Comparison of ENCODE assay signal across 8 cellular contexts in genomic region chr10:61732635-61733278, GRCh38.
DNase-seq lines count a peak whose midpoint lies in the region; ATAC-seq, FAIRE-seq and TF ChIP-seq lines count a peak whose summit lies in the region.
"Had no signal": no experiment of that assay in that cellular context is flagged by ENCODE, and none has a peak within 500 bp of the region (broad histone marks: within the 10 kb centered on the region; RNA-seq: fewer than 3 reads in every experiment).

No MANE protein-coding gene starts in this region.

- H3K4me2 ChIP-seq in smooth muscle cell: no peak overlapping the region

- H3K27ac Mint-ChIP-seq in CD4-positive, alpha-beta memory T cell: no peak overlapping the region

- H3K36me3 Mint-ChIP-seq in CD4-positive, alpha-beta memory T cell: no peaks in the 10 kb centered on the region

- peak overlapping the region; percentile 70 for H2AFZ ChIP-seq in smooth muscle cell (ENCODE audit: low read depth)

- ATAC-seq in Panc1 (0 out of 2 replicates have a peak, but pooled peaks have one; percentile 51), GM19023 (IDR thresholded peaks at IDR 0.05; ENCODE audit: unreplicated experiment) (no peak)

- H3K27ac ChIP-seq in Panc1 (ENCODE audit: low read length) (peak overlapping the region; percentile 74; the same call in 1 of the 2 replicates), VCaP (peak overlapping the region; percentile 84), smooth muscle cell (ENCODE audit: low read depth) (no peak overlapping the region)
- no peak overlapping the region for H3K27ac ChIP-seq in CD4-positive, alpha-beta memory T cell (ENCODE audit: low read depth, low read length)

- H3K4me3 Mint-ChIP-seq in CD4-positive, alpha-beta memory T cell: no peak overlapping the region

- H3K4me1 Mint-ChIP-seq in CD4-positive, alpha-beta memory T cell: no peaks in the 10 kb centered on the region

- no peaks in the 10 kb centered on the region for H3K27me3 ChIP-seq in Panc1 (ENCODE audit: control insufficient read depth, insufficient read depth, low read length)
- H3K27me3 ChIP-seq in smooth muscle cell (ENCODE audit: low read depth): no peaks in the 10 kb centered on the region
- peaks cover 13% of the 10 kb centered on the region for H3K27me3 ChIP-seq in CD4-positive, alpha-beta memory T cell (ENCODE audit: insufficient read depth, low read length)

- H3K79me2 ChIP-seq in smooth muscle cell (ENCODE audit: low read depth): no peaks in the 10 kb centered on the region

- TF ChIP-seq POLR2A in H54 (IDR thresholded peaks at IDR 0.05; ENCODE audit: low read depth, low read length): no peak

- peaks cover 0 to 3% (median under 1%) of the 10 kb centered on the region in 8 donors for H3K9me3 Mint-ChIP-seq in CD4-positive, alpha-beta memory T cell

- H3K36me3 ChIP-seq in Panc1 (ENCODE audit: control insufficient read depth, insufficient read depth, low read length): no peaks in the 10 kb centered on the region
- no peaks in the 10 kb centered on the region for H3K36me3 ChIP-seq in smooth muscle cell (ENCODE audit: low read depth)
- H3K36me3 ChIP-seq in CD4-positive, alpha-beta memory T cell (ENCODE audit: insufficient read depth, low read length): no peaks in the 10 kb centered on the region

- CTCF ChIA-PET in Panc1 (lab: Charles Lee): interaction anchor here (0.9 to 1.0 kb wide), 2 partner anchors 449 to 457 kb away, joined by 3 to 4 read pairs; no protein-coding TSS in a partner anchor
- CTCF ChIA-PET in CD4-positive, alpha-beta memory T cell (lab: Charles Lee; ENCODE audit: partially characterized antibody): interaction anchor here (0.6 to 1.8 kb wide), 8 partner anchors 13 to 916 kb away, joined by 3 to 5 read pairs (median 3); no protein-coding TSS in a partner anchor

- TF ChIP-seq CTCF in Panc1 (IDR thresholded peaks at IDR 0.05): no peak
- TF ChIP-seq CTCF in VCaP (conservative IDR thresholded peaks at IDR 0.05): no peak
- no peak for TF ChIP-seq CTCF in smooth muscle cell (IDR thresholded peaks at IDR 0.05; ENCODE audit: borderline replicate concordance, insufficient read depth, poor library complexity, severe bottlenecking)

- H3K4me3 ChIP-seq in Panc1 (ENCODE audit: low read depth in 2 of 2, low read length in 2 of 2): no peak overlapping the region
- H3K4me3 ChIP-seq in smooth muscle cell: no peak overlapping the region
- H3K4me3 ChIP-seq in CD4-positive, alpha-beta memory T cell (ENCODE audit: low read length in 2 of 2): no peak overlapping the region
- H3K4me3 ChIP-seq: K562 had no signal

- peak; percentile 53 for FAIRE-seq in H54 (lab: Jason Lieb, UNC)

- H3K4me1 ChIP-seq in Panc1 (ENCODE audit: control insufficient read depth, insufficient read depth, low read length) (no peaks in the 10 kb centered on the region), smooth muscle cell (ENCODE audit: low read depth) (no peaks in the 10 kb centered on the region)
- no peaks in the 10 kb centered on the region for H3K4me1 ChIP-seq in CD4-positive, alpha-beta memory T cell (ENCODE audit: insufficient read depth, low read length)

- in situ Hi-C loops in Panc1 (cut with HindIII; ENCODE audit: low pct_unique_long_range_greater_than_20kb, low sequenced_read_pairs): no loop called here

- BruUV-seq in Panc1 (replicated peaks; lab: Mats Ljungman, UMichigan): no TSS peak

- H3K9ac ChIP-seq in smooth muscle cell (ENCODE audit: low read depth): no peak overlapping the region

- DNase-seq in H54 (ENCODE audit: insufficient read length, low spot score) (no peak), Panc1 (ENCODE audit: low read depth, low spot score) (no peak), smooth muscle cell (lab: John Stamatoyannopoulos, UW; ENCODE audit: unreplicated experiment) (no peak)
- no peak for DNase-seq in activated CD4-positive, CD25-positive, alpha-beta regulatory T cell (lab: John Stamatoyannopoulos, UW)
- no peak for DNase-seq in CD4-positive, alpha-beta memory T cell

- WGBS in smooth muscle cell (ENCODE audit: low lambda C conversion rate): 75% methylated on average over 4 of the region's 4 CpGs

- intact Hi-C loops in Panc1 (cut with micrococcal nuclease; ENCODE audit: unreplicated experiment): loop anchor here (5.0 to 10.0 kb wide), 2 partner anchors 105 to 448 kb away; no protein-coding TSS in a partner anchor
- intact Hi-C loops in CD4-positive, alpha-beta memory T cell (cut with micrococcal nuclease): loop anchor here (5.0 kb wide), 1 partner anchor 915 kb away; no protein-coding TSS in a partner anchor

- H3K27me3 Mint-ChIP-seq in CD4-positive, alpha-beta memory T cell: peaks cover 26 to 29% of the 10 kb centered on the region in 2 donors

- H4K20me1 ChIP-seq in smooth muscle cell (ENCODE audit: low read depth): no peaks in the 10 kb centered on the region

- no peaks in the 10 kb centered on the region; the same call in 1 of the 2 replicates for H3K9me3 ChIP-seq in Panc1 (ENCODE audit: control insufficient read depth, insufficient read depth, low read depth, low read length)
- no peaks in the 10 kb centered on the region for H3K9me3 ChIP-seq in smooth muscle cell (replicated peaks; ENCODE audit: low read depth)
- no peaks in the 10 kb centered on the region for H3K9me3 ChIP-seq in CD4-positive, alpha-beta memory T cell (ENCODE audit: control insufficient read depth in 1 of 2, low read length in 2 of 2)

- POLR2A ChIA-PET in Panc1 (lab: Charles Lee): no interaction called here
- POLR2A ChIA-PET in CD4-positive, alpha-beta memory T cell (lab: Charles Lee; ENCODE audit: partially characterized antibody): no interaction called here

- no peaks in the 10 kb centered on the region for H3F3A ChIP-seq in smooth muscle cell (ENCODE audit: low read depth)

Comparison
In these comparisons a context has a peak if more than half of its experiments do, and no peak if none do; other contexts are left out.
1. H3K27ac ChIP-seq: peak in Panc1 (single experiment) and VCaP (single experiment); none in smooth muscle cell (single experiment) and CD4-positive, alpha-beta memory T cell (single experiment).